Comparison of ENCODE assay signal across 2 cellular contexts in the genomic region with DNA sequence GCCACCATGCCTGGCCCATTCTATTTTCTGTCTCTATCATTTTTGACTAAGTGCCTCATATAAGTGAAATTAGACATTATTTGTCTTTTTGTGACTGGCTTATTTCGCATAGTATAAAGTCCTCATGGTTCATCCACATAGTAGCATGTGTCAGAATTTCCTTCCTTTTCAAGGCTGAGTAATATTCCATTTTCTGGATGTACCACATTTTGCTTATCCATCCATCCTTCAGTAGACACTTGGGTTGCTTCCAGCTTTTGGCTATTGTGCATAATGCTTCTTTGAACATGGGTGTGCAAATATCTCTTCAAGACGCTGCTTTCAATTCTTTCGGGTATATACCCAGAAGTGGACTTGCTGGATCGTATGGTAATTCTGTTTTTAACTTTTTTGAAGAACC.
TF ChIP-seq lines count a peak whose summit lies in the region.

No MANE protein-coding gene starts in this region.

TF ChIP-seq in SK-N-SH treated with all-trans-retinoic acid at 6 μM for 48 hours, 23 proteins besides CTCF, POLR2A, EP300 and RAD21:
- TF ChIP-seq, protein P1, sequence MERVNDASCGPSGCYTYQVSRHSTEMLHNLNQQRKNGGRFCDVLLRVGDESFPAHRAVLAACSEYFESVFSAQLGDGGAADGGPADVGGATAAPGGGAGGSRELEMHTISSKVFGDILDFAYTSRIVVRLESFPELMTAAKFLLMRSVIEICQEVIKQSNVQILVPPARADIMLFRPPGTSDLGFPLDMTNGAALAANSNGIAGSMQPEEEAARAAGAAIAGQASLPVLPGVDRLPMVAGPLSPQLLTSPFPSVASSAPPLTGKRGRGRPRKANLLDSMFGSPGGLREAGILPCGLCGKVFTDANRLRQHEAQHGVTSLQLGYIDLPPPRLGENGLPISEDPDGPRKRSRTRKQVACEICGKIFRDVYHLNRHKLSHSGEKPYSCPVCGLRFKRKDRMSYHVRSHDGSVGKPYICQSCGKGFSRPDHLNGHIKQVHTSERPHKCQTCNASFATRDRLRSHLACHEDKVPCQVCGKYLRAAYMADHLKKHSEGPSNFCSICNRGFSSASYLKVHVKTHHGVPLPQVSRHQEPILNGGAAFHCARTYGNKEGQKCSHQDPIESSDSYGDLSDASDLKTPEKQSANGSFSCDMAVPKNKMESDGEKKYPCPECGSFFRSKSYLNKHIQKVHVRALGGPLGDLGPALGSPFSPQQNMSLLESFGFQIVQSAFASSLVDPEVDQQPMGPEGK (CRISPR knock-in tag; IDR thresholded peaks at IDR 0.05; ENCODE audit: borderline replicate concordance) = no peak
- TF ChIP-seq ZNF8 (CRISPR knock-in tag; IDR thresholded peaks at IDR 0.05) = peak; percentile 100

TF ChIP-seq in SK-N-SH, 30 proteins besides CTCF, POLR2A, EP300 and RAD21 (continued from another document):
- TF ChIP-seq, protein P2, sequence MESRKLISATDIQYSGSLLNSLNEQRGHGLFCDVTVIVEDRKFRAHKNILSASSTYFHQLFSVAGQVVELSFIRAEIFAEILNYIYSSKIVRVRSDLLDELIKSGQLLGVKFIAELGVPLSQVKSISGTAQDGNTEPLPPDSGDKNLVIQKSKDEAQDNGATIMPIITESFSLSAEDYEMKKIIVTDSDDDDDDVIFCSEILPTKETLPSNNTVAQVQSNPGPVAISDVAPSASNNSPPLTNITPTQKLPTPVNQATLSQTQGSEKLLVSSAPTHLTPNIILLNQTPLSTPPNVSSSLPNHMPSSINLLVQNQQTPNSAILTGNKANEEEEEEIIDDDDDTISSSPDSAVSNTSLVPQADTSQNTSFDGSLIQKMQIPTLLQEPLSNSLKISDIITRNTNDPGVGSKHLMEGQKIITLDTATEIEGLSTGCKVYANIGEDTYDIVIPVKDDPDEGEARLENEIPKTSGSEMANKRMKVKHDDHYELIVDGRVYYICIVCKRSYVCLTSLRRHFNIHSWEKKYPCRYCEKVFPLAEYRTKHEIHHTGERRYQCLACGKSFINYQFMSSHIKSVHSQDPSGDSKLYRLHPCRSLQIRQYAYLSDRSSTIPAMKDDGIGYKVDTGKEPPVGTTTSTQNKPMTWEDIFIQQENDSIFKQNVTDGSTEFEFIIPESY (IDR thresholded peaks at IDR 0.05; ENCODE audit: borderline replicate concordance, low read depth) = no peak
- no peak for TF ChIP-seq TEAD4 (IDR thresholded peaks at IDR 0.05; ENCODE audit: borderline replicate concordance, insufficient read depth)
- TF ChIP-seq TCF12 (IDR thresholded peaks at IDR 0.05) = no peak
- no peak for TF ChIP-seq YY1 (IDR thresholded peaks at IDR 0.05; ENCODE audit: low read depth)
- TF ChIP-seq, protein P3, sequence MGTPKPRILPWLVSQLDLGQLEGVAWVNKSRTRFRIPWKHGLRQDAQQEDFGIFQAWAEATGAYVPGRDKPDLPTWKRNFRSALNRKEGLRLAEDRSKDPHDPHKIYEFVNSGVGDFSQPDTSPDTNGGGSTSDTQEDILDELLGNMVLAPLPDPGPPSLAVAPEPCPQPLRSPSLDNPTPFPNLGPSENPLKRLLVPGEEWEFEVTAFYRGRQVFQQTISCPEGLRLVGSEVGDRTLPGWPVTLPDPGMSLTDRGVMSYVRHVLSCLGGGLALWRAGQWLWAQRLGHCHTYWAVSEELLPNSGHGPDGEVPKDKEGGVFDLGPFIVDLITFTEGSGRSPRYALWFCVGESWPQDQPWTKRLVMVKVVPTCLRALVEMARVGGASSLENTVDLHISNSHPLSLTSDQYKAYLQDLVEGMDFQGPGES (IDR thresholded peaks at IDR 0.05; ENCODE audit: low read depth, low read length) = no peak
- TF ChIP-seq SMC3 (IDR thresholded peaks at IDR 0.05; ENCODE audit: low read depth, low read length) = no peak
- no peak for TF ChIP-seq POLR2AphosphoS5 (IDR thresholded peaks at IDR 0.05; ENCODE audit: low read depth, low read length)
- TF ChIP-seq FOXM1 (IDR thresholded peaks at IDR 0.05; ENCODE audit: low read depth) = no peak
- TF ChIP-seq, protein P4, sequence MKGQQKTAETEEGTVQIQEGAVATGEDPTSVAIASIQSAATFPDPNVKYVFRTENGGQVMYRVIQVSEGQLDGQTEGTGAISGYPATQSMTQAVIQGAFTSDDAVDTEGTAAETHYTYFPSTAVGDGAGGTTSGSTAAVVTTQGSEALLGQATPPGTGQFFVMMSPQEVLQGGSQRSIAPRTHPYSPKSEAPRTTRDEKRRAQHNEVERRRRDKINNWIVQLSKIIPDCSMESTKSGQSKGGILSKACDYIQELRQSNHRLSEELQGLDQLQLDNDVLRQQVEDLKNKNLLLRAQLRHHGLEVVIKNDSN (IDR thresholded peaks at IDR 0.05; ENCODE audit: borderline replicate concordance, low read depth) = no peak
- TF ChIP-seq CHD2 (IDR thresholded peaks at IDR 0.05; ENCODE audit: low read length, partially characterized antibody) = no peak
- no peak for TF ChIP-seq JUND (IDR thresholded peaks at IDR 0.05)
- TF ChIP-seq, protein P5, sequence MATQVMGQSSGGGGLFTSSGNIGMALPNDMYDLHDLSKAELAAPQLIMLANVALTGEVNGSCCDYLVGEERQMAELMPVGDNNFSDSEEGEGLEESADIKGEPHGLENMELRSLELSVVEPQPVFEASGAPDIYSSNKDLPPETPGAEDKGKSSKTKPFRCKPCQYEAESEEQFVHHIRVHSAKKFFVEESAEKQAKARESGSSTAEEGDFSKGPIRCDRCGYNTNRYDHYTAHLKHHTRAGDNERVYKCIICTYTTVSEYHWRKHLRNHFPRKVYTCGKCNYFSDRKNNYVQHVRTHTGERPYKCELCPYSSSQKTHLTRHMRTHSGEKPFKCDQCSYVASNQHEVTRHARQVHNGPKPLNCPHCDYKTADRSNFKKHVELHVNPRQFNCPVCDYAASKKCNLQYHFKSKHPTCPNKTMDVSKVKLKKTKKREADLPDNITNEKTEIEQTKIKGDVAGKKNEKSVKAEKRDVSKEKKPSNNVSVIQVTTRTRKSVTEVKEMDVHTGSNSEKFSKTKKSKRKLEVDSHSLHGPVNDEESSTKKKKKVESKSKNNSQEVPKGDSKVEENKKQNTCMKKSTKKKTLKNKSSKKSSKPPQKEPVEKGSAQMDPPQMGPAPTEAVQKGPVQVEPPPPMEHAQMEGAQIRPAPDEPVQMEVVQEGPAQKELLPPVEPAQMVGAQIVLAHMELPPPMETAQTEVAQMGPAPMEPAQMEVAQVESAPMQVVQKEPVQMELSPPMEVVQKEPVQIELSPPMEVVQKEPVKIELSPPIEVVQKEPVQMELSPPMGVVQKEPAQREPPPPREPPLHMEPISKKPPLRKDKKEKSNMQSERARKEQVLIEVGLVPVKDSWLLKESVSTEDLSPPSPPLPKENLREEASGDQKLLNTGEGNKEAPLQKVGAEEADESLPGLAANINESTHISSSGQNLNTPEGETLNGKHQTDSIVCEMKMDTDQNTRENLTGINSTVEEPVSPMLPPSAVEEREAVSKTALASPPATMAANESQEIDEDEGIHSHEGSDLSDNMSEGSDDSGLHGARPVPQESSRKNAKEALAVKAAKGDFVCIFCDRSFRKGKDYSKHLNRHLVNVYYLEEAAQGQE (IDR thresholded peaks at IDR 0.05; ENCODE audit: low read depth, low read length) = no peak
- TF ChIP-seq, protein P6, sequence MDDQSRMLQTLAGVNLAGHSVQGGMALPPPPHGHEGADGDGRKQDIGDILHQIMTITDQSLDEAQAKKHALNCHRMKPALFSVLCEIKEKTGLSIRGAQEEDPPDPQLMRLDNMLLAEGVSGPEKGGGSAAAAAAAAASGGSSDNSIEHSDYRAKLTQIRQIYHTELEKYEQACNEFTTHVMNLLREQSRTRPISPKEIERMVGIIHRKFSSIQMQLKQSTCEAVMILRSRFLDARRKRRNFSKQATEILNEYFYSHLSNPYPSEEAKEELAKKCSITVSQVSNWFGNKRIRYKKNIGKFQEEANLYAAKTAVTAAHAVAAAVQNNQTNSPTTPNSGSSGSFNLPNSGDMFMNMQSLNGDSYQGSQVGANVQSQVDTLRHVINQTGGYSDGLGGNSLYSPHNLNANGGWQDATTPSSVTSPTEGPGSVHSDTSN (IDR thresholded peaks at IDR 0.05) = no peak
- no peak for TF ChIP-seq EZH2phosphoT487 (IDR thresholded peaks at IDR 0.05; ENCODE audit: borderline replicate concordance, low read depth)
